9 cellular contexts compared by ENCODE assay signal in the genomic region with DNA sequence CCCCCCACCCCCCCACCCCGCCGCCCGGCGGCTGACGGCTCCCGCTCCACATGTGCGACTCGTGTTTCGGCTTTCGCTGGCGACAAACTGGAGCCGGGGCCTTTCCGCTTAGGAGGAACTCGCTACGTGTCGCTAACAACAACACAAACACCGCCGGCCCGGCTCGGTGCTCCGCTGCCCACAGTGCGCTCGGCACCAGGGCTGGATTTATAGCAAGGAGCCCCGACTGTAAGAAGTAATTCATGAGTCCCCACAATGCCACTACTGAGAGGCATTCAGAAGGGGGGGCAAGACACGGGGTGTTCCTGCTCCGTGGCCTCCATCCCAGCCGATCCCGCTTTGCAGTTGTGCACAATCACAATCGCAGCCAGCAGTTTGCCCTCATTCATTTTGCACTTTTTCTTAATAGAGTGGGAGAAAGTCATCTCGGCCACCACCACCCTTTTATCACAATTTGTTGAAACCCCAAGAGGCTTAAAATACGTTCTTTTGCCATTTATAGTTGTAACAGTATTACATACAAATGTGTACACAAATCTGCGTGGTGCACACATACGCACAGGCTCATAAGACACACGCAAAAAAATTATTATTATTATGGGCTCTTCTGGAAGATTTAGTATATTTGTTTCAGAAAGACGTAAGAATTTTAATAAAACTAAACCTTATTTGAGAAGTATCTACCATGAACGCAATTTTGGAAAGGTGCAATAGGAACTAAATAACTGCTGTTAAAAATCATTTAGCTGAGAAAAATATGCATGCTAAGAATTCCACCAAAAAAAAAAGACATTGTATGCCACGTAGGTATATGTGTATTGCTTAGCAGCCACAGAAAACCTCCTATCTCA. TPM values are rescaled to one million over a fixed set of nuclear protein-coding genes. Genes with fewer than 3 reads are reported as not detected.
A peak's percentile ranks its signal among the peaks of the same experiment; 100 is the strongest.
DNase-seq lines count a peak whose midpoint lies in the region; ATAC-seq and TF ChIP-seq lines count a peak whose summit lies in the region.
"Had no signal": no experiment of that assay in that cellular context is flagged by ENCODE, and none has a peak within 500 bp of the region (broad histone marks: within the 10 kb centered on the region; RNA-seq: fewer than 3 reads in every experiment).

No MANE protein-coding gene starts in this region.

- no peaks in the 10 kb centered on the region for H3K27me3 Mint-ChIP-seq in chondrocyte (ENCODE audit: low read depth)

- peaks cover 8% of the 10 kb centered on the region for H3K36me3 Mint-ChIP-seq in chondrocyte (ENCODE audit: low read depth)
- H3K36me3 Mint-ChIP-seq: activated naive CD4-positive, alpha-beta T cell treated with anti-CD3 and anti-CD28 coated beads, Interleukin-2, amount 50 U/mL, for 24 hours had no signal

- H3K9ac ChIP-seq in liver (ENCODE audit: low read depth in 1 of 2, low read length in 2 of 2): no peak overlapping the region

- H3K9me3 ChIP-seq in liver (ENCODE audit: control insufficient read depth in 4 of 4, low read length in 3 of 4) (no peaks in the 10 kb centered on the region), thoracic aorta (no peaks in the 10 kb centered on the region)

- peaks cover 93% of the 10 kb centered on the region for H3K4me1 Mint-ChIP-seq in chondrocyte (ENCODE audit: low read depth)

- peaks cover 0 to 2% (median 0%) of the 10 kb centered on the region in 4 donors for H3K27me3 ChIP-seq in liver (ENCODE audit: control insufficient read depth in 4 of 4, insufficient read depth in 4 of 4, low read length in 3 of 4)
- H3K27me3 ChIP-seq in thoracic aorta (replicated peaks; ENCODE audit: insufficient read depth): no peaks in the 10 kb centered on the region

- no peak for TF ChIP-seq RAD21 in liver (IDR thresholded peaks at IDR 0.05)

- no peaks in the 10 kb centered on the region for H3K9me3 Mint-ChIP-seq in chondrocyte (ENCODE audit: low read depth)
- H3K9me3 Mint-ChIP-seq: activated naive CD4-positive, alpha-beta T cell treated with anti-CD3 and anti-CD28 coated beads, Interleukin-2, amount 50 U/mL, for 24 hours had no signal

- TF ChIP-seq CTCF in chondrocyte (IDR thresholded peaks at IDR 0.05) (no peak), liver (IDR thresholded peaks at IDR 0.05; ENCODE audit: low read depth, low read length, missing input control) (no peak), thoracic aorta (IDR thresholded peaks at IDR 0.05) (no peak)

- H3K4me3 Mint-ChIP-seq in chondrocyte (ENCODE audit: unreplicated experiment): peak overlapping the region; percentile 72
- H3K4me3 Mint-ChIP-seq: activated naive CD4-positive, alpha-beta T cell treated with anti-CD3 and anti-CD28 coated beads, Interleukin-2, amount 50 U/mL, for 24 hours had no signal

- no peaks in the 10 kb centered on the region for H3K36me3 ChIP-seq in liver (ENCODE audit: control insufficient read depth in 4 of 4, insufficient read depth in 3 of 4, low read depth in 1 of 4, low read length in 3 of 4)
- H3K36me3 ChIP-seq in thoracic aorta: no peaks in the 10 kb centered on the region

- H3K4me1 ChIP-seq in liver (ENCODE audit: control insufficient read depth in 4 of 4, insufficient read depth in 4 of 4, low read length in 3 of 4) (peaks cover 0 to 3% (median 1%) of the 10 kb centered on the region in 4 donors), thoracic aorta (ENCODE audit: control insufficient read depth in 1 of 2, low read depth in 2 of 2) (peaks cover 31 to 81% of the 10 kb centered on the region in 2 donors)

- peak overlapping the region in 2 of 3 donors; percentile 14 to 32 for H3K4me3 ChIP-seq in liver (ENCODE audit: low read depth in 1 of 3, low read length in 3 of 3)
- H3K4me3 ChIP-seq in thoracic aorta: peak overlapping the region; percentile 75

- peak overlapping the region; percentile 96 for H3K27ac Mint-ChIP-seq in chondrocyte (ENCODE audit: unreplicated experiment)
- H3K27ac Mint-ChIP-seq: activated naive CD4-positive, alpha-beta T cell treated with anti-CD3 and anti-CD28 coated beads, Interleukin-2, amount 50 U/mL, for 24 hours had no signal

- WGBS in liver: 20% methylated on average over 37 of the region's 37 CpGs

- DNase-seq in AG08395 (ENCODE audit: low spot score) (peak; percentile 43), chondrocyte (ENCODE audit: low spot score) (no peak), thoracic aorta (ENCODE audit: low spot score) (no peak), cortex of kidney (lab: John Stamatoyannopoulos, UW) (no peak)

- H3K27ac ChIP-seq in liver (ENCODE audit: low read depth in 1 of 2, low read length in 2 of 2): no peak overlapping the region
- peak overlapping the region; percentile 50 to 75 for H3K27ac ChIP-seq in thoracic aorta

- peak; percentile 34 for ATAC-seq in HG03103 (IDR thresholded peaks at IDR 0.05; ENCODE audit: low read depth, unreplicated experiment)
- ATAC-seq in thoracic aorta (ENCODE audit: insufficient number of reproducible peaks, low FRiP score, low read depth): no peak
- ATAC-seq in HG03135 (IDR thresholded peaks at IDR 0.05; ENCODE audit: unreplicated experiment): no peak
- ATAC-seq in GM18868 (IDR thresholded peaks at IDR 0.05; ENCODE audit: unreplicated experiment): no peak

TF ChIP-seq in liver, 16 proteins besides CTCF, POLR2A, EP300 and RAD21:
- TF ChIP-seq HNF4A (conservative IDR thresholded peaks at IDR 0.05) (no peak), RXRA (IDR thresholded peaks at IDR 0.05) (no peak), FOXA1 (IDR thresholded peaks at IDR 0.05) (no peak), MAX (IDR thresholded peaks at IDR 0.05) (no peak), TAF1 (conservative IDR thresholded peaks at IDR 0.05) (no peak), NR2F2 (IDR thresholded peaks at IDR 0.05) (no peak), REST (IDR thresholded peaks at IDR 0.05) (no peak)

RNA-seq across cellular contexts. Expression of gene EBF1, which starts 48.1 kb away (rescaled TPM):
- total RNA-seq in chondrocyte: 60.9 to 71.5 TPM (median 67.9 TPM) in 3 replicates
- total RNA-seq in liver: 1 to 10 TPM in 1 of 2 donors, under 1 TPM in 1; 0.59 to 1.1 TPM
- under 1 TPM; 0.31 to 0.75 TPM for polyA plus RNA-seq in liver
- total RNA-seq in thoracic aorta: 10 to 100 TPM; 52.1 to 54.4 TPM

Comparison
In these comparisons a context has a peak if more than half of its experiments do, and no peak if none do; other contexts are left out.
1. H3K27ac ChIP-seq: peak in thoracic aorta (2 of 2); none in liver (0 of 2).
2. RNA of gene EBF1, which starts 48.1 kb away (total RNA-seq): 60.9 to 71.5 TPM in chondrocyte and 52.1 to 54.4 TPM in thoracic aorta; 0.59 to 1.1 TPM in liver; every median in the first group is over 10 times any median in the second.